Comparison of ENCODE assay signal across 20 cellular contexts in genomic region chr10:13615650-13616049, GRCh38. TPM values are rescaled to one million over a fixed set of nuclear protein-coding genes. Genes with fewer than 3 reads are reported as not detected.
DNase-seq lines count a peak whose midpoint lies in the region; ATAC-seq and TF ChIP-seq lines count a peak whose summit lies in the region.
"Had no signal": no experiment of that assay in that cellular context is flagged by ENCODE, and none has a peak within 500 bp of the region (broad histone marks: within the 10 kb centered on the region; RNA-seq: fewer than 3 reads in every experiment).

No MANE protein-coding gene starts in this region.

- H3K27ac ChIP-seq in HUES64 (ENCODE audit: low read depth, low read length) (peak overlapping the region; percentile 71), brain microvascular endothelial cell (peak overlapping the region; percentile 64), suprapubic skin (no peak overlapping the region), right atrium auricular region (no peak overlapping the region)
- H3K27ac ChIP-seq: breast epithelium, dorsolateral prefrontal cortex, heart left ventricle, uterus had no signal

- intact Hi-C loops in Caco-2 (cut with micrococcal nuclease; ENCODE audit: unreplicated experiment), result loop anchor here (1.0 kb wide), 1 partner anchor 12 kb away; no protein-coding TSS in a partner anchor
- intact Hi-C loops in left colon (cut with DNase I, micrococcal nuclease), result loop anchor here in 1 of 2 donors (10.0 kb wide), 1 partner anchor 159 kb away; no protein-coding TSS in a partner anchor

- no peak for TF ChIP-seq POLR2A in suprapubic skin (IDR thresholded peaks at IDR 0.05)

- in situ Hi-C loops in brain microvascular endothelial cell (cut with HindIII; ENCODE audit: low pct_ligation_motif_present, low sequenced_read_pairs), result no loop called here

- POLR2A ChIA-PET in Caco-2 (lab: Charles Lee), result no interaction called here

- H3K4me1 ChIP-seq in Caco-2, result peaks cover 28% of the 10 kb centered on the region
- peaks cover 34% of the 10 kb centered on the region for H3K4me1 ChIP-seq in HUES64 (ENCODE audit: insufficient read depth, low read length)
- H3K4me1 ChIP-seq in suprapubic skin, result peaks cover 5% of the 10 kb centered on the region
- H3K4me1 ChIP-seq in right atrium auricular region, result no peaks in the 10 kb centered on the region
- H3K4me1 ChIP-seq: breast epithelium, uterus had no signal

- H3K27me3 ChIP-seq in Caco-2 (replicated peaks; ENCODE audit: control insufficient read depth, insufficient read depth, low read length) (no peaks in the 10 kb centered on the region), HUES64 (ENCODE audit: insufficient read depth, low read length) (no peaks in the 10 kb centered on the region), brain microvascular endothelial cell (replicated peaks) (no peaks in the 10 kb centered on the region), suprapubic skin (no peaks in the 10 kb centered on the region), right atrium auricular region (no peaks in the 10 kb centered on the region)
- H3K27me3 ChIP-seq: breast epithelium, dorsolateral prefrontal cortex, heart left ventricle, uterus had no signal

- TF ChIP-seq EP300 in suprapubic skin (IDR thresholded peaks at IDR 0.05), result no peak

- H3K4me1 Mint-ChIP-seq in Caco-2 (ENCODE audit: low read depth, unreplicated experiment), result peaks cover 30% of the 10 kb centered on the region
- H3K4me1 Mint-ChIP-seq: activated CD4-positive, alpha-beta T cell treated with anti-CD3 and anti-CD28 coated beads, Interleukin-2, amount 10 ng/mL, durations not matched to agents 7 days and 5 days had no signal

- H3K9me3 Mint-ChIP-seq in Caco-2 (ENCODE audit: unreplicated experiment), result no peaks in the 10 kb centered on the region
- H3K9me3 Mint-ChIP-seq: activated CD4-positive, alpha-beta T cell treated with anti-CD3 and anti-CD28 coated beads, Interleukin-2, amount 10 ng/mL, durations not matched to agents 7 days and 5 days; activated naive CD4-positive, alpha-beta T cell treated with anti-CD3 and anti-CD28 coated beads for 36 hours; CD8-positive, alpha-beta T cell; natural killer cell treated with Interleukin-12 subunit alpha and Interleukin-12 subunit beta and Interleukin-15 and Interleukin-18, amount 100 ng/mL, for 72 hours had no signal

- peaks cover 69% of the 10 kb centered on the region for H3K36me3 Mint-ChIP-seq in Caco-2 (ENCODE audit: insufficient read depth, unreplicated experiment)

- H3K27me3 Mint-ChIP-seq in Caco-2 (ENCODE audit: insufficient read depth, unreplicated experiment), result no peaks in the 10 kb centered on the region
- H3K27me3 Mint-ChIP-seq: activated CD4-positive, alpha-beta T cell treated with anti-CD3 and anti-CD28 coated beads, Interleukin-2, amount 10 ng/mL, durations not matched to agents 7 days and 5 days; natural killer cell treated with Interleukin-12 subunit alpha and Interleukin-12 subunit beta and Interleukin-15 and Interleukin-18, amount 100 ng/mL, for 72 hours had no signal

- H3K4me3 ChIP-seq in Caco-2 (ENCODE audit: low read depth, low read length) (no peak overlapping the region), HUES64 (ENCODE audit: low read length) (0 out of 2 replicates have a peak overlapping the region, but pooled peaks have one; percentile 1), brain microvascular endothelial cell (ENCODE audit: low read depth, low read length) (no peak overlapping the region), suprapubic skin (no peak overlapping the region), right atrium auricular region (no peak overlapping the region)
- H3K4me3 ChIP-seq: breast epithelium, dorsolateral prefrontal cortex, heart left ventricle, uterus had no signal

- DNase-seq in Caco-2, result no peak
- no peak for DNase-seq in brain microvascular endothelial cell
- peak; percentile 12 for DNase-seq in kidney tubule cell (ENCODE audit: low spot score)
- DNase-seq in suprapubic skin (ENCODE audit: low spot score in 2 of 2), result no peak
- no peak for DNase-seq in right atrium auricular region (ENCODE audit: low spot score)
- DNase-seq in left colon, result no peak
- DNase-seq in middle frontal gyrus (ENCODE audit: extremely low spot score, low spot score), result no peak
- DNase-seq: activated CD4-positive, alpha-beta T cell treated with anti-CD3 and anti-CD28 coated beads, Interleukin-2, amount 10 ng/mL, durations not matched to agents 7 days and 5 days; activated naive CD4-positive, alpha-beta T cell treated with anti-CD3 and anti-CD28 coated beads for 36 hours; CD8-positive, alpha-beta T cell; dorsolateral prefrontal cortex; heart left ventricle; NCI-H1694; NCI-H345; SHP77 treated with DMSO at 0.1 percent for 48 hours; stimulated activated naive CD8-positive, alpha-beta T cell treated with anti-CD3 and anti-CD28 coated beads, Interleukin-15, Interleukin-2, amounts not matched to agents 100 U/mL and 50 U/mL, for 24 hours; uterus had no signal

- H3K9ac ChIP-seq in HUES64 (ENCODE audit: low read depth, low read length), result peak overlapping the region; percentile 41

- ATAC-seq in left colon, result no peak
- ATAC-seq: CD8-positive, alpha-beta T cell; heart left ventricle; natural killer cell treated with Interleukin-12 subunit alpha and Interleukin-12 subunit beta and Interleukin-15 and Interleukin-18, amount 100 ng/mL, for 72 hours; stimulated activated naive CD8-positive, alpha-beta T cell treated with anti-CD3 and anti-CD28 coated beads, Interleukin-15, Interleukin-2, amounts not matched to agents 100 U/mL and 50 U/mL, for 24 hours had no signal

- TF ChIP-seq CTCF in Caco-2 (IDR thresholded peaks at IDR 0.05; ENCODE audit: insufficient read depth in 1 of 2, low read depth in 1 of 2, low read length in 1 of 2, severe bottlenecking in 1 of 2, unreplicated experiment in 1 of 2), result no peak
- TF ChIP-seq CTCF in brain microvascular endothelial cell (IDR thresholded peaks at IDR 0.05; ENCODE audit: low read depth, low read length, missing control alignments), result no peak
- no peak for TF ChIP-seq CTCF in suprapubic skin (IDR thresholded peaks at IDR 0.05)
- TF ChIP-seq CTCF in right atrium auricular region (IDR thresholded peaks at IDR 0.05), result no peak

- H3K36me3 ChIP-seq in Caco-2 (ENCODE audit: control insufficient read depth, insufficient read depth, low read length) (peaks cover 1% of the 10 kb centered on the region), HUES64 (ENCODE audit: insufficient read depth, low read length) (peaks cover 33% of the 10 kb centered on the region), brain microvascular endothelial cell (replicated peaks) (peaks cover 11% of the 10 kb centered on the region), suprapubic skin (peaks cover 57% of the 10 kb centered on the region), right atrium auricular region (peaks cover 37% of the 10 kb centered on the region)
- H3K36me3 ChIP-seq: uterus had no signal

- CTCF ChIA-PET in Caco-2 (lab: Charles Lee), result no interaction called here

- H3K9me3 ChIP-seq in Caco-2 (no peaks in the 10 kb centered on the region), HUES64 (ENCODE audit: insufficient read depth, low read depth, low read length) (no peaks in the 10 kb centered on the region), suprapubic skin (no peaks in the 10 kb centered on the region), right atrium auricular region (no peaks in the 10 kb centered on the region)
- H3K9me3 ChIP-seq: breast epithelium, heart left ventricle, uterus had no signal

- no TSS peak for BruUV-seq in Caco-2 (replicated peaks; lab: Mats Ljungman, UMichigan)

- peak overlapping the region; percentile 42 for H3K27ac Mint-ChIP-seq in Caco-2 (ENCODE audit: unreplicated experiment)
- H3K27ac Mint-ChIP-seq: activated CD4-positive, alpha-beta T cell treated with anti-CD3 and anti-CD28 coated beads, Interleukin-2, amount 10 ng/mL, durations not matched to agents 7 days and 5 days; activated naive CD4-positive, alpha-beta T cell treated with anti-CD3 and anti-CD28 coated beads for 36 hours; CD8-positive, alpha-beta T cell; natural killer cell treated with Interleukin-12 subunit alpha and Interleukin-12 subunit beta and Interleukin-15 and Interleukin-18, amount 100 ng/mL, for 72 hours had no signal

- 29% methylated on average over 6 of the region's 6 CpGs for WGBS in HUES64
- WGBS in suprapubic skin, result 71% methylated on average over 6 of the region's 6 CpGs

- peak overlapping the region; percentile 6 for H3K4me3 Mint-ChIP-seq in Caco-2 (ENCODE audit: unreplicated experiment)
- H3K4me3 Mint-ChIP-seq: activated CD4-positive, alpha-beta T cell treated with anti-CD3 and anti-CD28 coated beads, Interleukin-2, amount 10 ng/mL, durations not matched to agents 7 days and 5 days; activated naive CD4-positive, alpha-beta T cell treated with anti-CD3 and anti-CD28 coated beads for 36 hours; CD8-positive, alpha-beta T cell; natural killer cell treated with Interleukin-12 subunit alpha and Interleukin-12 subunit beta and Interleukin-15 and Interleukin-18, amount 100 ng/mL, for 72 hours had no signal

RNA-seq across cellular contexts. Expression of gene PRPF18, which starts 28.9 kb away (rescaled TPM):
- total RNA-seq in Caco-2 (2022) (31.0 and 32.0 TPM in 2 replicates), suprapubic skin (10 to 100 TPM; 21.8 to 44.0 (median 25.7) TPM), right atrium auricular region (10 to 100 TPM; 15.1 to 19.1 TPM), left colon (10 to 100 TPM; 19.8 to 22.4 TPM)
- polyA plus RNA-seq in HUES64 (2013, experiment 1 of 2), result 12.4 TPM
- polyA plus RNA-seq in HUES64 (2013, experiment 2 of 2), result 13.3 TPM

Comparison
In these comparisons a context has a peak if more than half of its experiments do, and no peak if none do; other contexts are left out.
1. H3K27ac ChIP-seq: peak in HUES64 (single experiment) and brain microvascular endothelial cell (single experiment); none in suprapubic skin (single experiment) and right atrium auricular region (0 of 2).